ENCODE assay signal across 13 cellular contexts in genomic region chr2:105553538-105554196, GRCh38.
A peak's percentile ranks its signal among the peaks of the same experiment; 100 is the strongest.
DNase-seq lines count a peak whose midpoint lies in the region; ATAC-seq and TF ChIP-seq lines count a peak whose summit lies in the region.
"Had no signal": no experiment of that assay in that cellular context is flagged by ENCODE, and none has a peak within 500 bp of the region (broad histone marks: within the 10 kb centered on the region; RNA-seq: fewer than 3 reads in every experiment).

No MANE protein-coding gene starts in this region.

- no peak overlapping the region for H3K9ac ChIP-seq in skeletal muscle satellite cell (ENCODE audit: low read depth, low read length)

- H3K27me3 ChIP-seq in SJSA1 (replicated peaks) (no peaks in the 10 kb centered on the region; the same call in 1 of the 2 replicates), skeletal muscle satellite cell (ENCODE audit: control insufficient read depth, insufficient read depth, low read length) (peaks cover 41% of the 10 kb centered on the region)

- no peak for TF ChIP-seq CTCF in fibroblast of the aortic adventitia (IDR thresholded peaks at IDR 0.05; ENCODE audit: insufficient read depth, low read length)

- DNase-seq in DMS 273 (lab: John Stamatoyannopoulos, UW; ENCODE audit: unreplicated experiment) (peak; percentile 19), DMS 273 treated with DMSO at 0.1 percent for 48 hours (lab: John Stamatoyannopoulos, UW) (no peak), SJSA1 (ENCODE audit: low read depth in 1 of 2, low spot score in 2 of 2) (peak; percentile 39 to 75), fibroblast of the aortic adventitia (ENCODE audit: low read depth) (peak; percentile 47), NCI-H2171 treated with DMSO at 0.1 percent for 48 hours (lab: John Stamatoyannopoulos, UW) (no peak)
- DNase-seq: activated T-cell treated with anti-CD3 and anti-CD28 coated beads, Interleukin-2, amount 50 U/mL, for 24 hours; aorta; COR-L47; nucleus accumbens had no signal

- H3K4me3 ChIP-seq in SJSA1 (no peak overlapping the region), fibroblast of the aortic adventitia (ENCODE audit: low read depth, low read length) (no peak overlapping the region), skeletal muscle satellite cell (ENCODE audit: low read length) (no peak overlapping the region)

- H3K4me1 ChIP-seq in SJSA1 (replicated peaks) (peaks cover 13% of the 10 kb centered on the region), skeletal muscle satellite cell (ENCODE audit: control insufficient read depth, insufficient read depth, low read length) (peaks cover 12% of the 10 kb centered on the region)

- peak overlapping the region; percentile 59 for H3K4me2 ChIP-seq in skeletal muscle satellite cell (ENCODE audit: low read length)

- H3K36me3 ChIP-seq in SJSA1 = no peaks in the 10 kb centered on the region
- H3K36me3 ChIP-seq in skeletal muscle satellite cell (ENCODE audit: insufficient read depth, low read length) = no peaks in the 10 kb centered on the region

- no peaks in the 10 kb centered on the region for H3K9me3 ChIP-seq in SJSA1 (replicated peaks)
- H3K9me3 ChIP-seq in skeletal muscle satellite cell (replicated peaks; ENCODE audit: low read length) = no peaks in the 10 kb centered on the region

- H3K27ac ChIP-seq in SJSA1 = 0 out of 2 replicates have a peak overlapping the region, but pooled peaks have one; percentile 20
- H3K27ac ChIP-seq: 22Rv1 had no signal

- ATAC-seq in GM18907 (IDR thresholded peaks at IDR 0.05; ENCODE audit: unreplicated experiment) (no peak), esophagus mucosa (no peak)

Comparison
In these comparisons a context has a peak if more than half of its experiments do, and no peak if none do; other contexts are left out.
1. DNase-seq: peak in DMS 273 (single experiment), SJSA1 (2 of 2) and fibroblast of the aortic adventitia (single experiment); none in DMS 273 treated with DMSO at 0.1 percent for 48 hours (single experiment) and NCI-H2171 treated with DMSO at 0.1 percent for 48 hours (single experiment).